In genomic region chr5:141650851-141651727, GRCh38 we compare ENCODE assay signal across 1 cellular context.
TF ChIP-seq lines count a peak whose summit lies in the region.

Gene FCHSD1, minus strand, starts transcription at chr5:141651418. Its CDS starts 50 bp downstream, at chr5:141651368.

TF ChIP-seq in H1, 55 proteins besides CTCF, POLR2A, EP300 and RAD21:
- TF ChIP-seq TEAD4 (IDR thresholded peaks at IDR 0.05; ENCODE audit: low read depth, low read length) (no peak), TBP (IDR thresholded peaks at IDR 0.05; ENCODE audit: low read depth, low read length) (peak; percentile 17; the same call in 1 of the 2 replicates), TAF1 (IDR thresholded peaks at IDR 0.05; ENCODE audit: low read depth, low read length) (0 out of 2 replicates have a peak, but pooled peaks have one; percentile 15), KDM4A (IDR thresholded peaks at IDR 0.05; ENCODE audit: low read depth, low read length, severe bottlenecking) (peak; percentile 82), YY1 (IDR thresholded peaks at IDR 0.05; ENCODE audit: low read depth, low read length) (no peak), CTBP2 (IDR thresholded peaks at IDR 0.05; ENCODE audit: borderline replicate concordance, insufficient read depth, insufficient read length, low read length) (no peak), MAX (IDR thresholded peaks at IDR 0.05) (peak; percentile 28; the same call in 1 of the 2 replicates), CHD2 (IDR thresholded peaks at IDR 0.05; ENCODE audit: low read length) (no peak), PHF8 (conservative IDR thresholded peaks at IDR 0.05; ENCODE audit: low read depth, low read length) (peak; percentile 61), SUZ12 (IDR thresholded peaks at IDR 0.05; ENCODE audit: low read length) (no peak), EGR1 (IDR thresholded peaks at IDR 0.05; ENCODE audit: borderline replicate concordance, low read depth, low read length) (peak; percentile 80; the same call in 1 of the 2 replicates), CREB1 (IDR thresholded peaks at IDR 0.05) (peak; percentile 75)
